ENCODE assay signal across 24 cellular contexts in genomic region chr5:142182840-142183239, GRCh38.
"Had no signal": no experiment of that assay in that cellular context is flagged by ENCODE, and none has a peak within 500 bp of the region (broad histone marks: within the 10 kb centered on the region; RNA-seq: fewer than 3 reads in every experiment).

No MANE protein-coding gene starts in this region.

- FAIRE-seq: endometrium, keratinocyte had no signal

- ATAC-seq: effector memory CD8-positive, alpha-beta T cell; heart right ventricle; left lobe of liver; naive thymus-derived CD4-positive, alpha-beta T cell; sciatic nerve; stimulated activated memory B cell treated with anti-CD40 and anti-IgM and Interleukin-4, amounts not matched to agents 10 μg/mL and 1 μg/mL and 100 μg/mL, for 72 hours; stimulated activated naive CD8-positive, alpha-beta T cell treated with anti-CD3 and anti-CD28 coated beads, Interleukin-15, Interleukin-2, amounts not matched to agents 100 U/mL and 50 U/mL, for 24 hours; upper lobe of right lung had no signal

- H3K4me3 ChIP-seq: esophagus squamous epithelium, heart right ventricle, lung, neural progenitor cell, thoracic aorta, tibial nerve, upper lobe of right lung, vagina had no signal

- H3K27ac ChIP-seq: esophagus squamous epithelium, heart right ventricle, neural progenitor cell, parathyroid adenoma, thoracic aorta, tibial nerve, upper lobe of right lung, vagina had no signal

- H2AFZ ChIP-seq: neural progenitor cell, parathyroid adenoma had no signal

- H3K36me3 ChIP-seq: esophagus squamous epithelium, heart right ventricle, neural progenitor cell, thoracic aorta, tibial nerve, upper lobe of right lung, vagina had no signal

- DNase-seq: cortex of kidney; effector memory CD8-positive, alpha-beta T cell; erythroblast; esophagus squamous epithelium; foreskin melanocyte; glutamatergic neuron; heart right ventricle; hypothalamus; immature natural killer cell; naive thymus-derived CD4-positive, alpha-beta T cell; stimulated activated CD4-positive, alpha-beta T cell treated with anti-CD3 and anti-CD28 coated beads, Interleukin-4, amount 100 ng/mL, for 4 hours; stimulated activated naive CD8-positive, alpha-beta T cell treated with anti-CD3 and anti-CD28 coated beads, Interleukin-15, Interleukin-2, amounts not matched to agents 100 U/mL and 50 U/mL, for 24 hours had no signal

- H3K27me3 ChIP-seq: heart right ventricle, neural progenitor cell, tibial nerve, upper lobe of right lung, vagina had no signal

- H3K9ac ChIP-seq: neural progenitor cell, parathyroid adenoma had no signal

- H3K9me3 ChIP-seq: esophagus squamous epithelium, heart right ventricle, thoracic aorta, tibial nerve, upper lobe of right lung, vagina had no signal

- H3K4me1 ChIP-seq: esophagus squamous epithelium, parathyroid adenoma, tibial nerve, upper lobe of right lung, vagina had no signal

- H3K79me2 ChIP-seq: parathyroid adenoma had no signal

- H3K4me2 ChIP-seq: neural progenitor cell had no signal
